4 cellular contexts compared by ENCODE assay signal in the genomic region with DNA sequence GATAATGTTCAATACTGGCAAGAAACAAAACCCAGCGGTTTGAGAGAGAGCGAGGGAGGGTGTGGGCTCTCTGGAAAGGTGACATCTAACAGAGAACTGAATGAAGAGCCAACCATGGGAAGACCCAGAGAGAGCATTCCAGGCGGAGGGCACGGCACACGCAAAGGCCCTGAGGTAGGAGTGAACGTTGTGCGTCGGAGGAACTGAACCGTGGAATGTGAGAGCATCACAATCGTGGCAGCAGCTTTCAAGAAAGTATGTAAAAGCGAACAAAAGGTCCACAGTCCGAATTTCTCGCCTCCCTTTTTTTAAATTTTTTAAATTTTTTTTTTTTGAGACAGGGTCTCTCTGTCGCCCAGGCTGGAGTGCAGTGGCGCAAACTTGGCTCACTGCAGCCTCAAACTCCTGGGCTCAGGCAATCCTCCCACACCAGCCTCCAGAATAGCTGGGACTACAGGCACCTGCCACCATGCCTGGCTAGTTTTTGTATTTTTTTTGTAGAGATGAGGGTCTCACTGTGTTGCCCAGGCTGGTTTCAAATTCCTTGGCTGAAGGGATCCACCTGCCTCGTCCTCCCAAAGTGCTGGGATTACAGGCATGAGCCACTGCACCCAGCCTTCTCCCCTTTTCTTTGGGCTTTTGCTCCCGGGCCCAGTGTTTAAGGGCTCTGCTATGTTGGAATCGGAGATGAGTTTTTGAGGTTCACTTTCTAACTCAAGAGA.
TF ChIP-seq lines count a peak whose summit lies in the region.

No MANE protein-coding gene starts in this region.

TF ChIP-seq in A549, 52 proteins besides CTCF, POLR2A, EP300 and RAD21:
- TF ChIP-seq, protein P1, sequence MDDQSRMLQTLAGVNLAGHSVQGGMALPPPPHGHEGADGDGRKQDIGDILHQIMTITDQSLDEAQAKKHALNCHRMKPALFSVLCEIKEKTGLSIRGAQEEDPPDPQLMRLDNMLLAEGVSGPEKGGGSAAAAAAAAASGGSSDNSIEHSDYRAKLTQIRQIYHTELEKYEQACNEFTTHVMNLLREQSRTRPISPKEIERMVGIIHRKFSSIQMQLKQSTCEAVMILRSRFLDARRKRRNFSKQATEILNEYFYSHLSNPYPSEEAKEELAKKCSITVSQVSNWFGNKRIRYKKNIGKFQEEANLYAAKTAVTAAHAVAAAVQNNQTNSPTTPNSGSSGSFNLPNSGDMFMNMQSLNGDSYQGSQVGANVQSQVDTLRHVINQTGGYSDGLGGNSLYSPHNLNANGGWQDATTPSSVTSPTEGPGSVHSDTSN (IDR thresholded peaks at IDR 0.05) = no peak
- TF ChIP-seq KDM1A (IDR thresholded peaks at IDR 0.05; ENCODE audit: low read depth) = peak; percentile 21; the same call in 1 of the 2 replicates

TF ChIP-seq in HEK293, 187 proteins besides CTCF, POLR2A, EP300 and RAD21:
- TF ChIP-seq ZNF548 (tag by site-specific recombination; IDR thresholded peaks at IDR 0.05) (no peak), KLF7 (tag by site-specific recombination; IDR thresholded peaks at IDR 0.05; ENCODE audit: borderline replicate concordance) (no peak), ZNF76 (tag by site-specific recombination; IDR thresholded peaks at IDR 0.05; ENCODE audit: borderline replicate concordance, low read depth) (no peak), IKZF3 (tag by site-specific recombination; IDR thresholded peaks at IDR 0.05) (no peak), ZNF266 (tag by site-specific recombination; IDR thresholded peaks at IDR 0.05; ENCODE audit: low read depth) (no peak), ZNF121 (tag by site-specific recombination; IDR thresholded peaks at IDR 0.05) (0 out of 2 replicates have a peak, but pooled peaks have one; percentile 74), OVOL3 (tag by site-specific recombination; IDR thresholded peaks at IDR 0.05) (no peak), ZXDB (tag by site-specific recombination; IDR thresholded peaks at IDR 0.05) (no peak), OSR2 (tag by site-specific recombination; IDR thresholded peaks at IDR 0.05) (no peak), ZNF623 (tag by site-specific recombination; IDR thresholded peaks at IDR 0.05) (peak; percentile 95)
- TF ChIP-seq, protein P2, sequence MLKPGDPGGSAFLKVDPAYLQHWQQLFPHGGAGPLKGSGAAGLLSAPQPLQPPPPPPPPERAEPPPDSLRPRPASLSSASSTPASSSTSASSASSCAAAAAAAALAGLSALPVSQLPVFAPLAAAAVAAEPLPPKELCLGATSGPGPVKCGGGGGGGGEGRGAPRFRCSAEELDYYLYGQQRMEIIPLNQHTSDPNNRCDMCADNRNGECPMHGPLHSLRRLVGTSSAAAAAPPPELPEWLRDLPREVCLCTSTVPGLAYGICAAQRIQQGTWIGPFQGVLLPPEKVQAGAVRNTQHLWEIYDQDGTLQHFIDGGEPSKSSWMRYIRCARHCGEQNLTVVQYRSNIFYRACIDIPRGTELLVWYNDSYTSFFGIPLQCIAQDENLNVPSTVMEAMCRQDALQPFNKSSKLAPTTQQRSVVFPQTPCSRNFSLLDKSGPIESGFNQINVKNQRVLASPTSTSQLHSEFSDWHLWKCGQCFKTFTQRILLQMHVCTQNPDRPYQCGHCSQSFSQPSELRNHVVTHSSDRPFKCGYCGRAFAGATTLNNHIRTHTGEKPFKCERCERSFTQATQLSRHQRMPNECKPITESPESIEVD (tag by site-specific recombination; IDR thresholded peaks at IDR 0.05) = no peak
- TF ChIP-seq, protein P3, sequence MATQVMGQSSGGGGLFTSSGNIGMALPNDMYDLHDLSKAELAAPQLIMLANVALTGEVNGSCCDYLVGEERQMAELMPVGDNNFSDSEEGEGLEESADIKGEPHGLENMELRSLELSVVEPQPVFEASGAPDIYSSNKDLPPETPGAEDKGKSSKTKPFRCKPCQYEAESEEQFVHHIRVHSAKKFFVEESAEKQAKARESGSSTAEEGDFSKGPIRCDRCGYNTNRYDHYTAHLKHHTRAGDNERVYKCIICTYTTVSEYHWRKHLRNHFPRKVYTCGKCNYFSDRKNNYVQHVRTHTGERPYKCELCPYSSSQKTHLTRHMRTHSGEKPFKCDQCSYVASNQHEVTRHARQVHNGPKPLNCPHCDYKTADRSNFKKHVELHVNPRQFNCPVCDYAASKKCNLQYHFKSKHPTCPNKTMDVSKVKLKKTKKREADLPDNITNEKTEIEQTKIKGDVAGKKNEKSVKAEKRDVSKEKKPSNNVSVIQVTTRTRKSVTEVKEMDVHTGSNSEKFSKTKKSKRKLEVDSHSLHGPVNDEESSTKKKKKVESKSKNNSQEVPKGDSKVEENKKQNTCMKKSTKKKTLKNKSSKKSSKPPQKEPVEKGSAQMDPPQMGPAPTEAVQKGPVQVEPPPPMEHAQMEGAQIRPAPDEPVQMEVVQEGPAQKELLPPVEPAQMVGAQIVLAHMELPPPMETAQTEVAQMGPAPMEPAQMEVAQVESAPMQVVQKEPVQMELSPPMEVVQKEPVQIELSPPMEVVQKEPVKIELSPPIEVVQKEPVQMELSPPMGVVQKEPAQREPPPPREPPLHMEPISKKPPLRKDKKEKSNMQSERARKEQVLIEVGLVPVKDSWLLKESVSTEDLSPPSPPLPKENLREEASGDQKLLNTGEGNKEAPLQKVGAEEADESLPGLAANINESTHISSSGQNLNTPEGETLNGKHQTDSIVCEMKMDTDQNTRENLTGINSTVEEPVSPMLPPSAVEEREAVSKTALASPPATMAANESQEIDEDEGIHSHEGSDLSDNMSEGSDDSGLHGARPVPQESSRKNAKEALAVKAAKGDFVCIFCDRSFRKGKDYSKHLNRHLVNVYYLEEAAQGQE (tag by site-specific recombination; IDR thresholded peaks at IDR 0.05) = no peak
TF ChIP-seq in HEK293: peak in this region for 2.

TF ChIP-seq in K562, 482 proteins besides CTCF, POLR2A, EP300 and RAD21:
- TF ChIP-seq BCOR (IDR thresholded peaks at IDR 0.05) (peak; percentile 81; the same call in 1 of the 2 replicates), RBM25 (IDR thresholded peaks at IDR 0.05; ENCODE audit: low read depth, low read length, severe bottlenecking) (peak; percentile 93), ZNF324 (CRISPR knock-in tag; IDR thresholded peaks at IDR 0.05) (no peak), SMARCA5 (IDR thresholded peaks at IDR 0.05) (0 out of 2 replicates have a peak, but pooled peaks have one; percentile 32), RCOR1 (IDR thresholded peaks at IDR 0.05; ENCODE audit: borderline replicate concordance in 1 of 2, low read depth in 2 of 2, low read length in 2 of 2) (peak in 1 of 2 experiments; percentile 57; a peak in 2 of 4 replicates), ZNF121 (CRISPR knock-in tag; conservative IDR thresholded peaks at IDR 0.05) (peak; percentile 65)
- TF ChIP-seq, protein P4, sequence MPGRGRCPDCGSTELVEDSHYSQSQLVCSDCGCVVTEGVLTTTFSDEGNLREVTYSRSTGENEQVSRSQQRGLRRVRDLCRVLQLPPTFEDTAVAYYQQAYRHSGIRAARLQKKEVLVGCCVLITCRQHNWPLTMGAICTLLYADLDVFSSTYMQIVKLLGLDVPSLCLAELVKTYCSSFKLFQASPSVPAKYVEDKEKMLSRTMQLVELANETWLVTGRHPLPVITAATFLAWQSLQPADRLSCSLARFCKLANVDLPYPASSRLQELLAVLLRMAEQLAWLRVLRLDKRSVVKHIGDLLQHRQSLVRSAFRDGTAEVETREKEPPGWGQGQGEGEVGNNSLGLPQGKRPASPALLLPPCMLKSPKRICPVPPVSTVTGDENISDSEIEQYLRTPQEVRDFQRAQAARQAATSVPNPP (IDR thresholded peaks at IDR 0.05; ENCODE audit: borderline replicate concordance, insufficient read depth, insufficient read length) = no peak
- TF ChIP-seq, protein P5, sequence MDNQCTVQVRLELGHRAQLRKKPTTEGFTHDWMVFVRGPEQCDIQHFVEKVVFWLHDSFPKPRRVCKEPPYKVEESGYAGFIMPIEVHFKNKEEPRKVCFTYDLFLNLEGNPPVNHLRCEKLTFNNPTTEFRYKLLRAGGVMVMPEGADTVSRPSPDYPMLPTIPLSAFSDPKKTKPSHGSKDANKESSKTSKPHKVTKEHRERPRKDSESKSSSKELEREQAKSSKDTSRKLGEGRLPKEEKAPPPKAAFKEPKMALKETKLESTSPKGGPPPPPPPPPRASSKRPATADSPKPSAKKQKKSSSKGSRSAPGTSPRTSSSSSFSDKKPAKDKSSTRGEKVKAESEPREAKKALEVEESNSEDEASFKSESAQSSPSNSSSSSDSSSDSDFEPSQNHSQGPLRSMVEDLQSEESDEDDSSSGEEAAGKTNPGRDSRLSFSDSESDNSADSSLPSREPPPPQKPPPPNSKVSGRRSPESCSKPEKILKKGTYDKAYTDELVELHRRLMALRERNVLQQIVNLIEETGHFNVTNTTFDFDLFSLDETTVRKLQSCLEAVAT (IDR thresholded peaks at IDR 0.05) = peak in 1 of 2 experiments; percentile 79; a peak in 2 of 4 replicates

TF ChIP-seq in HepG2, 621 proteins besides CTCF, POLR2A, EP300 and RAD21 (continues in another document):
- 0 out of 2 replicates have a peak, but pooled peaks have one; percentile 9 for TF ChIP-seq ZNF816 (CRISPR knock-in tag; IDR thresholded peaks at IDR 0.05; ENCODE audit: borderline replicate concordance)
- TF ChIP-seq CEBPG (CRISPR knock-in tag; IDR thresholded peaks at IDR 0.05) = no peak
- no peak for TF ChIP-seq CENPT (CRISPR knock-in tag; IDR thresholded peaks at IDR 0.05; ENCODE audit: low read depth)
- TF ChIP-seq ZFP36L2 (CRISPR knock-in tag; IDR thresholded peaks at IDR 0.05) = no peak
- TF ChIP-seq, protein P6, sequence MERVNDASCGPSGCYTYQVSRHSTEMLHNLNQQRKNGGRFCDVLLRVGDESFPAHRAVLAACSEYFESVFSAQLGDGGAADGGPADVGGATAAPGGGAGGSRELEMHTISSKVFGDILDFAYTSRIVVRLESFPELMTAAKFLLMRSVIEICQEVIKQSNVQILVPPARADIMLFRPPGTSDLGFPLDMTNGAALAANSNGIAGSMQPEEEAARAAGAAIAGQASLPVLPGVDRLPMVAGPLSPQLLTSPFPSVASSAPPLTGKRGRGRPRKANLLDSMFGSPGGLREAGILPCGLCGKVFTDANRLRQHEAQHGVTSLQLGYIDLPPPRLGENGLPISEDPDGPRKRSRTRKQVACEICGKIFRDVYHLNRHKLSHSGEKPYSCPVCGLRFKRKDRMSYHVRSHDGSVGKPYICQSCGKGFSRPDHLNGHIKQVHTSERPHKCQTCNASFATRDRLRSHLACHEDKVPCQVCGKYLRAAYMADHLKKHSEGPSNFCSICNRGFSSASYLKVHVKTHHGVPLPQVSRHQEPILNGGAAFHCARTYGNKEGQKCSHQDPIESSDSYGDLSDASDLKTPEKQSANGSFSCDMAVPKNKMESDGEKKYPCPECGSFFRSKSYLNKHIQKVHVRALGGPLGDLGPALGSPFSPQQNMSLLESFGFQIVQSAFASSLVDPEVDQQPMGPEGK (CRISPR knock-in tag; IDR thresholded peaks at IDR 0.05) = 0 out of 2 replicates have a peak, but pooled peaks have one; percentile 2
- TF ChIP-seq TRIM24 (CRISPR knock-in tag; IDR thresholded peaks at IDR 0.05) = no peak
- TF ChIP-seq ZNF292 (CRISPR knock-in tag; IDR thresholded peaks at IDR 0.05; ENCODE audit: borderline replicate concordance, low read depth) = 0 out of 2 replicates have a peak, but pooled peaks have one; percentile 30
- TF ChIP-seq ZMYM3 (CRISPR knock-in tag; IDR thresholded peaks at IDR 0.05) = peak; percentile 84
- TF ChIP-seq, protein P7, sequence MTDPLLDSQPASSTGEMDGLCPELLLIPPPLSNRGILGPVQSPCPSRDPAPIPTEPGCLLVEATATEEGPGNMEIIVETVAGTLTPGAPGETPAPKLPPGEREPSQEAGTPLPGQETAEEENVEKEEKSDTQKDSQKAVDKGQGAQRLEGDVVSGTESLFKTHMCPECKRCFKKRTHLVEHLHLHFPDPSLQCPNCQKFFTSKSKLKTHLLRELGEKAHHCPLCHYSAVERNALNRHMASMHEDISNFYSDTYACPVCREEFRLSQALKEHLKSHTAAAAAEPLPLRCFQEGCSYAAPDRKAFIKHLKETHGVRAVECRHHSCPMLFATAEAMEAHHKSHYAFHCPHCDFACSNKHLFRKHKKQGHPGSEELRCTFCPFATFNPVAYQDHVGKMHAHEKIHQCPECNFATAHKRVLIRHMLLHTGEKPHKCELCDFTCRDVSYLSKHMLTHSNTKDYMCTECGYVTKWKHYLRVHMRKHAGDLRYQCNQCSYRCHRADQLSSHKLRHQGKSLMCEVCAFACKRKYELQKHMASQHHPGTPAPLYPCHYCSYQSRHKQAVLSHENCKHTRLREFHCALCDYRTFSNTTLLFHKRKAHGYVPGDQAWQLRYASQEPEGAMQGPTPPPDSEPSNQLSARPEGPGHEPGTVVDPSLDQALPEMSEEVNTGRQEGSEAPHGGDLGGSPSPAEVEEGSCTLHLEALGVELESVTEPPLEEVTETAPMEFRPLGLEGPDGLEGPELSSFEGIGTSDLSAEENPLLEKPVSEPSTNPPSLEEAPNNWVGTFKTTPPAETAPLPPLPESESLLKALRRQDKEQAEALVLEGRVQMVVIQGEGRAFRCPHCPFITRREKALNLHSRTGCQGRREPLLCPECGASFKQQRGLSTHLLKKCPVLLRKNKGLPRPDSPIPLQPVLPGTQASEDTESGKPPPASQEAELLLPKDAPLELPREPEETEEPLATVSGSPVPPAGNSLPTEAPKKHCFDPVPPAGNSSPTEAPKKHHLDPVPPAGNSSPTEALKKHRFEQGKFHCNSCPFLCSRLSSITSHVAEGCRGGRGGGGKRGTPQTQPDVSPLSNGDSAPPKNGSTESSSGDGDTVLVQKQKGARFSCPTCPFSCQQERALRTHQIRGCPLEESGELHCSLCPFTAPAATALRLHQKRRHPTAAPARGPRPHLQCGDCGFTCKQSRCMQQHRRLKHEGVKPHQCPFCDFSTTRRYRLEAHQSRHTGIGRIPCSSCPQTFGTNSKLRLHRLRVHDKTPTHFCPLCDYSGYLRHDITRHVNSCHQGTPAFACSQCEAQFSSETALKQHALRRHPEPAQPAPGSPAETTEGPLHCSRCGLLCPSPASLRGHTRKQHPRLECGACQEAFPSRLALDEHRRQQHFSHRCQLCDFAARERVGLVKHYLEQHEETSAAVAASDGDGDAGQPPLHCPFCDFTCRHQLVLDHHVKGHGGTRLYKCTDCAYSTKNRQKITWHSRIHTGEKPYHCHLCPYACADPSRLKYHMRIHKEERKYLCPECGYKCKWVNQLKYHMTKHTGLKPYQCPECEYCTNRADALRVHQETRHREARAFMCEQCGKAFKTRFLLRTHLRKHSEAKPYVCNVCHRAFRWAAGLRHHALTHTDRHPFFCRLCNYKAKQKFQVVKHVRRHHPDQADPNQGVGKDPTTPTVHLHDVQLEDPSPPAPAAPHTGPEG (CRISPR knock-in tag; IDR thresholded peaks at IDR 0.05) = no peak
- no peak; the same call in 1 of the 2 replicates for TF ChIP-seq HNF4A (CRISPR knock-in tag; IDR thresholded peaks at IDR 0.05)
- TF ChIP-seq HDAC1 (CRISPR knock-in tag; IDR thresholded peaks at IDR 0.05) = peak; percentile 56; the same call in 1 of the 2 replicates
- TF ChIP-seq, protein P8, sequence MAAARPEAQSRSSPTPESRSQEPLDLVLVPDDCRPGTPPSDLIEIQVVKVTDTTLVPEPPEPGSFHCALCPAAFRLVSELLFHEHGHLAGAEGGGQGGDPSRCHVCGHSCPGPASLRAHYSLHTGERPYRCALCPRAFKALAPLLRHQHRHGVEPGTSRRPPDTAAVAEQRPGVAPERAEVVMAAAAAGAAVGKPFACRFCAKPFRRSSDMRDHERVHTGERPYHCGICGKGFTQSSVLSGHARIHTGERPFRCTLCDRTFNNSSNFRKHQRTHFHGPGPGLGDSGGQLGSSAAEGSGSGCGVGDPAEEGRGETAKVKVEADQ (CRISPR knock-in tag; IDR thresholded peaks at IDR 0.05; ENCODE audit: borderline replicate concordance) = no peak
- TF ChIP-seq, protein P9, sequence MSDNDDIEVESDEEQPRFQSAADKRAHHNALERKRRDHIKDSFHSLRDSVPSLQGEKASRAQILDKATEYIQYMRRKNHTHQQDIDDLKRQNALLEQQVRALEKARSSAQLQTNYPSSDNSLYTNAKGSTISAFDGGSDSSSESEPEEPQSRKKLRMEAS (IDR thresholded peaks at IDR 0.05) = no peak
- TF ChIP-seq ZBTB38 (CRISPR knock-in tag; IDR thresholded peaks at IDR 0.05) = 0 out of 2 replicates have a peak, but pooled peaks have one; percentile 48
- no peak for TF ChIP-seq AGO1 (IDR thresholded peaks at IDR 0.05; ENCODE audit: low read depth, low read length, poor library complexity, severe bottlenecking)
